In the genomic region with DNA sequence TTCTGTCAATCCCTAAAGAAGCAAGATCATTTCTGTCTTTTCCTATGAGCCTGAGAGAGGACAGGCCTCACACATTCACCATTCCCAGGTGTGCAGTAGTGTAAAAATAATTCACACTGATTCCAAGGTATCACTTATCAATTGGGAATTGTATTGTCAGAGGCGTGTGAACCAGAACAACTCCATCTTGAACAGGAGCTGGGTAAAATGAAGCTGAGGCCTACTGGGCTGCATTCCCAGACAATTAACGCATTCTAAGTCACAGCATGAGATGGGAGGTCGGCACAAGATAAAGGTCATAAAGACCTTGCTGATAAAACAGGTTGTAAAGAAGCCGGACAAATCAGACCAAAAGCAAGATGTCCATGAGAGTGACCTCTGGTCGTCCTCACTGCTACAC, we compare ENCODE assay signal across 20 cellular contexts.
"Had no signal": no experiment of that assay in that cellular context is flagged by ENCODE, and none has a peak within 500 bp of the region (broad histone marks: within the 10 kb centered on the region; RNA-seq: fewer than 3 reads in every experiment).

No MANE protein-coding gene starts in this region.

- H3K4me1 Mint-ChIP-seq: activated CD4-positive, alpha-beta memory T cell treated with anti-CD3 and anti-CD28 coated beads, Interleukin-2, amount 10 ng/mL, durations not matched to agents 7 days and 5 days; activated naive CD4-positive, alpha-beta T cell treated with anti-CD3 and anti-CD28 coated beads, Interleukin-2, amount 50 U/mL, for 24 hours; brain had no signal

- H3K27ac ChIP-seq: adrenal gland, epithelial cell of prostate, heart left ventricle, left ventricle myocardium inferior, skin epidermis had no signal

- H3K4me1 ChIP-seq: adrenal gland, heart left ventricle, left ventricle myocardium inferior had no signal

- H3K27me3 Mint-ChIP-seq: activated CD4-positive, alpha-beta memory T cell treated with anti-CD3 and anti-CD28 coated beads, Interleukin-2, amount 10 ng/mL, durations not matched to agents 7 days and 5 days; activated naive CD4-positive, alpha-beta T cell treated with anti-CD3 and anti-CD28 coated beads, Interleukin-2, amount 50 U/mL, for 24 hours; activated T-cell treated with anti-CD3 and anti-CD28 coated beads, Interleukin-2, amount 50 U/mL, for 24 hours; brain; natural killer cell treated with Interleukin-12 subunit alpha and Interleukin-12 subunit beta and Interleukin-15 and Interleukin-18, amount 100 ng/mL, for 72 hours; type B pancreatic cell had no signal

- H3K4me3 Mint-ChIP-seq: activated CD4-positive, alpha-beta memory T cell treated with anti-CD3 and anti-CD28 coated beads, Interleukin-2, amount 10 ng/mL, durations not matched to agents 7 days and 5 days; activated naive CD4-positive, alpha-beta T cell treated with anti-CD3 and anti-CD28 coated beads, Interleukin-2, amount 50 U/mL, for 24 hours; activated T-cell treated with anti-CD3 and anti-CD28 coated beads, Interleukin-2, amount 50 U/mL, for 24 hours; brain; natural killer cell treated with Interleukin-12 subunit alpha and Interleukin-12 subunit beta and Interleukin-15 and Interleukin-18, amount 100 ng/mL, for 72 hours; type B pancreatic cell had no signal

- ATAC-seq: heart left ventricle; natural killer cell treated with Interleukin-12 subunit alpha and Interleukin-12 subunit beta and Interleukin-15 and Interleukin-18, amount 100 ng/mL, for 72 hours; right cardiac atrium; stimulated activated naive CD8-positive, alpha-beta T cell treated with anti-CD3 and anti-CD28 coated beads, Interleukin-15, Interleukin-2, amounts not matched to agents 100 U/mL and 50 U/mL, for 24 hours had no signal

- H3K36me3 ChIP-seq: adrenal gland, heart left ventricle, left ventricle myocardium inferior had no signal

- H3K9me3 Mint-ChIP-seq: activated CD4-positive, alpha-beta memory T cell treated with anti-CD3 and anti-CD28 coated beads, Interleukin-2, amount 10 ng/mL, durations not matched to agents 7 days and 5 days; natural killer cell treated with Interleukin-12 subunit alpha and Interleukin-12 subunit beta and Interleukin-15 and Interleukin-18, amount 100 ng/mL, for 72 hours; type B pancreatic cell had no signal

- H3K27me3 ChIP-seq: adrenal gland, heart left ventricle had no signal

- H3K4me3 ChIP-seq: adrenal gland, heart left ventricle, left ventricle myocardium inferior, skin epidermis had no signal

- H3K27ac Mint-ChIP-seq: activated CD4-positive, alpha-beta memory T cell treated with anti-CD3 and anti-CD28 coated beads, Interleukin-2, amount 10 ng/mL, durations not matched to agents 7 days and 5 days; activated naive CD4-positive, alpha-beta T cell treated with anti-CD3 and anti-CD28 coated beads, Interleukin-2, amount 50 U/mL, for 24 hours; activated T-cell treated with anti-CD3 and anti-CD28 coated beads, Interleukin-2, amount 50 U/mL, for 24 hours; brain; natural killer cell treated with Interleukin-12 subunit alpha and Interleukin-12 subunit beta and Interleukin-15 and Interleukin-18, amount 100 ng/mL, for 72 hours; type B pancreatic cell had no signal

- DNase-seq: activated CD4-positive, alpha-beta memory T cell treated with anti-CD3 and anti-CD28 coated beads, Interleukin-2, amount 10 ng/mL, durations not matched to agents 7 days and 5 days; activated CD4-positive, alpha-beta T cell treated with anti-CD3 and anti-CD28 coated beads for 4 hours; activated effector memory CD4-positive, alpha-beta T cell treated with anti-CD3 and anti-CD28 coated beads, Interleukin-2, amount 50 U/mL, for 16 hours; activated T-cell treated with anti-CD3 and anti-CD28 coated beads, Interleukin-2, amount 50 U/mL, for 24 hours; adrenal gland; effector memory CD4-positive, alpha-beta T cell; heart left ventricle; left ventricle myocardium inferior; occipital lobe; right cardiac atrium; stimulated activated CD4-positive, alpha-beta T cell treated with anti-CD3 and anti-CD28 coated beads, Interleukin-4, amount 100 ng/mL, for 4 hours; stimulated activated CD8-positive, alpha-beta memory T cell treated with anti-CD3 and anti-CD28 coated beads, Interleukin-4, amount 100 ng/mL, for 48 hours; stimulated activated naive CD8-positive, alpha-beta T cell treated with anti-CD3 and anti-CD28 coated beads, Interleukin-15, Interleukin-2, amounts not matched to agents 100 U/mL and 50 U/mL, for 24 hours; T-helper 2 cell had no signal

- H3K9me3 ChIP-seq: adrenal gland, heart left ventricle, left ventricle myocardium inferior had no signal

- H3K36me3 Mint-ChIP-seq: natural killer cell treated with Interleukin-12 subunit alpha and Interleukin-12 subunit beta and Interleukin-15 and Interleukin-18, amount 100 ng/mL, for 72 hours; type B pancreatic cell had no signal
